In genomic region chr1:114956570-114956969, GRCh38 we compare ENCODE assay signal across 10 cellular contexts.
A peak's percentile ranks its signal among the peaks of the same experiment; 100 is the strongest.
DNase-seq lines count a peak whose midpoint lies in the region; ATAC-seq, FAIRE-seq and TF ChIP-seq lines count a peak whose summit lies in the region.
"Had no signal": no experiment of that assay in that cellular context is flagged by ENCODE, and none has a peak within 500 bp of the region (broad histone marks: within the 10 kb centered on the region; RNA-seq: fewer than 3 reads in every experiment).

No MANE protein-coding gene starts in this region.

- H3K27me3 Mint-ChIP-seq in astrocyte (ENCODE audit: low read depth, unreplicated experiment): peaks cover 10% of the 10 kb centered on the region
- peaks cover 10% of the 10 kb centered on the region for H3K27me3 Mint-ChIP-seq in activated naive CD4-positive, alpha-beta T cell treated with anti-CD3 and anti-CD28 coated beads, Interleukin-2, amount 10 ng/mL, durations not matched to agents 7 days and 5 days

- RAD21 ChIA-PET in HCT116 (lab: Charles Lee; ENCODE audit: low non-redundant PET in 1 of 2, low total read pairs in 2 of 2, uncharacterized antibody in 2 of 2, unreplicated experiment in 2 of 2): no interaction called here

- H3K27me3 ChIP-seq in HCT116 (ENCODE audit: insufficient read depth, low read length) (no peaks in the 10 kb centered on the region), astrocyte (ENCODE audit: insufficient read depth, low read length) (peaks cover 3% of the 10 kb centered on the region)
- H3K27me3 ChIP-seq: vagina had no signal

- peak; percentile 24 to 53 (median 46); a peak in 5 of 6 replicates for TF ChIP-seq CTCF in HCT116 (IDR thresholded peaks at IDR 0.05 in 2 of 3, conservative IDR thresholded peaks at IDR 0.05 in 1 of 3; ENCODE audit: borderline replicate concordance in 1 of 3, insufficient read depth in 1 of 3, low read depth in 2 of 3, low read length in 2 of 3)
- TF ChIP-seq CTCF in astrocyte (IDR thresholded peaks at IDR 0.05; ENCODE audit: insufficient read depth, low read depth, low read length): peak; percentile 27

- no peaks in the 10 kb centered on the region for H3K79me2 ChIP-seq in HCT116 (ENCODE audit: insufficient read depth, low read length)
- no peaks in the 10 kb centered on the region for H3K79me2 ChIP-seq in astrocyte (ENCODE audit: insufficient read depth, low read length)

- no peak overlapping the region for H2AFZ ChIP-seq in HCT116 (ENCODE audit: low read depth, low read length, poor library complexity, severe bottlenecking)
- H2AFZ ChIP-seq in astrocyte (ENCODE audit: low read depth, low read length): no peak overlapping the region

- H3K36me3 Mint-ChIP-seq in astrocyte (ENCODE audit: low read depth, unreplicated experiment): no peaks in the 10 kb centered on the region
- H3K36me3 Mint-ChIP-seq in activated naive CD4-positive, alpha-beta T cell treated with anti-CD3 and anti-CD28 coated beads, Interleukin-2, amount 10 ng/mL, durations not matched to agents 7 days and 5 days: no peaks in the 10 kb centered on the region
- H3K36me3 Mint-ChIP-seq: immature natural killer cell had no signal

- H3K4me3 ChIP-seq in HCT116 (replicated peaks in 1 of 2; ENCODE audit: low read depth in 1 of 2, low read length in 2 of 2): no peak overlapping the region
- no peak overlapping the region for H3K4me3 ChIP-seq in astrocyte (ENCODE audit: insufficient read depth, low read depth, low read length)
- H3K4me3 ChIP-seq: vagina had no signal

- H3K9ac ChIP-seq in HCT116 (ENCODE audit: low read length) (no peak overlapping the region), astrocyte (ENCODE audit: low read length) (no peak overlapping the region)

- TF ChIP-seq POLR2A in HCT116 (IDR thresholded peaks at IDR 0.05; ENCODE audit: borderline replicate concordance, extremely low read depth, insufficient read depth, insufficient read length): no peak

- no TSS peak for BruUV-seq in HCT116 (replicated peaks; lab: Mats Ljungman, UMichigan)

- no peak overlapping the region for H3K4me2 ChIP-seq in HCT116 (ENCODE audit: low read length)
- H3K4me2 ChIP-seq in astrocyte (ENCODE audit: low read length): no peak overlapping the region

- H3K36me3 ChIP-seq in HCT116 (ENCODE audit: control insufficient read depth in 1 of 2, insufficient read depth in 2 of 2, low read length in 2 of 2): no peaks in the 10 kb centered on the region
- no peaks in the 10 kb centered on the region for H3K36me3 ChIP-seq in astrocyte (ENCODE audit: insufficient read depth, low read length)
- H3K36me3 ChIP-seq: vagina had no signal

- no peak overlapping the region for H3K27ac ChIP-seq in HCT116 (ENCODE audit: low read depth, low read length)
- no peak overlapping the region for H3K27ac ChIP-seq in astrocyte (ENCODE audit: low read depth, low read length)
- H3K27ac ChIP-seq: vagina had no signal

- intact Hi-C loops in HCT116 (cut with micrococcal nuclease): loop anchor here (2.0 to 10.0 kb wide), 4 partner anchors 282 to 1122 kb away; partner anchors contain the start of genes DENND2C and OLFML3

- H3K4me3 Mint-ChIP-seq in astrocyte (ENCODE audit: unreplicated experiment): no peak overlapping the region
- H3K4me3 Mint-ChIP-seq in activated naive CD4-positive, alpha-beta T cell treated with anti-CD3 and anti-CD28 coated beads, Interleukin-2, amount 10 ng/mL, durations not matched to agents 7 days and 5 days: no peak overlapping the region
- H3K4me3 Mint-ChIP-seq: immature natural killer cell had no signal

- H4K20me1 ChIP-seq in HCT116 (ENCODE audit: insufficient read depth) (no peaks in the 10 kb centered on the region), astrocyte (ENCODE audit: insufficient read depth, low read length) (no peaks in the 10 kb centered on the region)

- H3K4me1 ChIP-seq in HCT116 (ENCODE audit: control insufficient read depth in 1 of 2, insufficient read depth in 2 of 2, low read length in 2 of 2): no peaks in the 10 kb centered on the region
- H3K4me1 ChIP-seq in astrocyte (ENCODE audit: insufficient read depth, low read length): no peaks in the 10 kb centered on the region
- H3K4me1 ChIP-seq: vagina had no signal

- no peak for FAIRE-seq in astrocyte (lab: Jason Lieb, UNC)

- peak; percentile 72 for TF ChIP-seq RAD21 in HCT116 (IDR thresholded peaks at IDR 0.05; ENCODE audit: low read depth)

- POLR2A ChIA-PET in HCT116 (lab: Charles Lee): no interaction called here

- ATAC-seq in HCT116: peak; percentile 64
- no peak for ATAC-seq in GM19452 (IDR thresholded peaks at IDR 0.05; ENCODE audit: unreplicated experiment)

- CTCF ChIA-PET in HCT116 (lab: Charles Lee): interaction anchor here (1.0 kb wide), 1 partner anchor 10 kb away, joined by 3 read pairs; no protein-coding TSS in a partner anchor
- CTCF ChIA-PET in activated naive CD4-positive, alpha-beta T cell treated with anti-CD3 and anti-CD28 coated beads, Interleukin-2, amount 10 ng/mL, durations not matched to agents 7 days and 5 days (lab: Charles Lee): no interaction called here

- H3K4me1 Mint-ChIP-seq in astrocyte (ENCODE audit: low read depth, unreplicated experiment): no peaks in the 10 kb centered on the region
- H3K4me1 Mint-ChIP-seq in activated naive CD4-positive, alpha-beta T cell treated with anti-CD3 and anti-CD28 coated beads, Interleukin-2, amount 10 ng/mL, durations not matched to agents 7 days and 5 days: no peaks in the 10 kb centered on the region
- H3K4me1 Mint-ChIP-seq: immature natural killer cell had no signal

- no peak overlapping the region for H3K27ac Mint-ChIP-seq in astrocyte (ENCODE audit: unreplicated experiment)
- H3K27ac Mint-ChIP-seq in activated naive CD4-positive, alpha-beta T cell treated with anti-CD3 and anti-CD28 coated beads, Interleukin-2, amount 10 ng/mL, durations not matched to agents 7 days and 5 days: no peak overlapping the region
- H3K27ac Mint-ChIP-seq: immature natural killer cell had no signal

- H3K9me2 ChIP-seq in HCT116 (ENCODE audit: insufficient read depth): no peaks in the 10 kb centered on the region

- no peaks in the 10 kb centered on the region for H3K9me3 ChIP-seq in HCT116 (ENCODE audit: control insufficient read depth in 1 of 2, insufficient read depth in 1 of 2, low read depth in 1 of 2, low read length in 2 of 2)
- no peaks in the 10 kb centered on the region for H3K9me3 ChIP-seq in astrocyte (ENCODE audit: insufficient read depth, low read depth, low read length)
- H3K9me3 ChIP-seq: vagina had no signal

- H3K9me3 Mint-ChIP-seq in astrocyte (ENCODE audit: unreplicated experiment): no peaks in the 10 kb centered on the region
- no peaks in the 10 kb centered on the region for H3K9me3 Mint-ChIP-seq in activated naive CD4-positive, alpha-beta T cell treated with anti-CD3 and anti-CD28 coated beads, Interleukin-2, amount 10 ng/mL, durations not matched to agents 7 days and 5 days

- DNase-seq in COR-L47 (lab: John Stamatoyannopoulos, UW) (peak; percentile 10), HCT116 (ENCODE audit: low read depth, low spot score) (peak; percentile 21), astrocyte (ENCODE audit: low read depth) (no peak), kidney tubule cell (ENCODE audit: low spot score) (peak; percentile 24), HUDEP-2 (lab: John Stamatoyannopoulos, UW; ENCODE audit: unreplicated experiment in 76 of 76) (no peak)
- no peak for DNase-seq in activated T-cell treated with anti-CD3 and anti-CD28 coated beads, Interleukin-2, amount 50 U/mL, for 48 hours
- no peak for DNase-seq in activated naive CD4-positive, alpha-beta T cell treated with anti-CD3 and anti-CD28 coated beads, Interleukin-2, amount 10 ng/mL, durations not matched to agents 7 days and 5 days
- DNase-seq: immature natural killer cell had no signal

TF ChIP-seq in HCT116, 20 proteins besides CTCF, POLR2A, EP300 and RAD21 (continues in another document):
- TF ChIP-seq FOSL1 (IDR thresholded peaks at IDR 0.05; ENCODE audit: low read depth) (no peak), SIN3A (IDR thresholded peaks at IDR 0.05; ENCODE audit: low read depth) (no peak), SRF (IDR thresholded peaks at IDR 0.05; ENCODE audit: low read depth) (no peak), EZH2 (IDR thresholded peaks at IDR 0.05) (no peak), EZH2phosphoT487 (IDR thresholded peaks at IDR 0.05; ENCODE audit: borderline replicate concordance) (no peak), CBX3 (IDR thresholded peaks at IDR 0.05; ENCODE audit: low read depth) (no peak), EGR1 (IDR thresholded peaks at IDR 0.05; ENCODE audit: low read depth) (no peak), MAX (IDR thresholded peaks at IDR 0.05) (no peak), REST (IDR thresholded peaks at IDR 0.05; ENCODE audit: low read depth) (no peak), ZFX (IDR thresholded peaks at IDR 0.05) (no peak), SP1 (IDR thresholded peaks at IDR 0.05; ENCODE audit: low read depth) (no peak), JUND (IDR thresholded peaks at IDR 0.05) (no peak), POLR2AphosphoS5 (IDR thresholded peaks at IDR 0.05; ENCODE audit: low read depth, low read length) (no peak)

Comparison
In these comparisons a context has a peak if more than half of its experiments do, and no peak if none do; other contexts are left out.
1. DNase-seq: peak in COR-L47 (single experiment), HCT116 (single experiment) and kidney tubule cell (single experiment); none in astrocyte (single experiment), HUDEP-2 (0 of 76), activated T-cell treated with anti-CD3 and anti-CD28 coated beads, Interleukin-2, amount 50 U/mL, for 48 hours (0 of 2) and activated naive CD4-positive, alpha-beta T cell treated with anti-CD3 and anti-CD28 coated beads, Interleukin-2, amount 10 ng/mL, durations not matched to agents 7 days and 5 days (single experiment).